Comparison of ENCODE assay signal across 10 cellular contexts in genomic region chr6:40328376-40328987, GRCh38.
DNase-seq lines count a peak whose midpoint lies in the region; ATAC-seq and TF ChIP-seq lines count a peak whose summit lies in the region.
"Had no signal": no experiment of that assay in that cellular context is flagged by ENCODE, and none has a peak within 500 bp of the region (broad histone marks: within the 10 kb centered on the region; RNA-seq: fewer than 3 reads in every experiment).

No MANE protein-coding gene starts in this region.

- ATAC-seq in left colon, result peak; percentile 95
- ATAC-seq in GM21528 (IDR thresholded peaks at IDR 0.05; ENCODE audit: low FRiP score, unreplicated experiment), result no peak

- H3K4me1 Mint-ChIP-seq in activated naive CD8-positive, alpha-beta T cell treated with anti-CD3 and anti-CD28 coated beads for 36 hours, result no peaks in the 10 kb centered on the region

- no peaks in the 10 kb centered on the region for H3K4me1 ChIP-seq in stomach
- H3K4me1 ChIP-seq in sigmoid colon, result peaks cover 0 to 12% (median 3%) of the 10 kb centered on the region in 4 donors

- H3K36me3 Mint-ChIP-seq in activated naive CD8-positive, alpha-beta T cell treated with anti-CD3 and anti-CD28 coated beads for 36 hours, result no peaks in the 10 kb centered on the region

- no peak overlapping the region for H3K4me3 Mint-ChIP-seq in activated naive CD8-positive, alpha-beta T cell treated with anti-CD3 and anti-CD28 coated beads for 36 hours

- intact Hi-C loops in left colon (cut with DNase I, micrococcal nuclease) (no loop called here), stomach (cut with DNase I; ENCODE audit: low total_unique reads) (no loop called here), sigmoid colon (cut with DNase I) (no loop called here)

- TF ChIP-seq EP300 in stomach (IDR thresholded peaks at IDR 0.05) (no peak), sigmoid colon (IDR thresholded peaks at IDR 0.05) (no peak)

- no peak overlapping the region for H3K4me3 ChIP-seq in stomach
- no peak overlapping the region for H3K4me3 ChIP-seq in sigmoid colon
- H3K4me3 ChIP-seq: BLaER1 treated with 17β-estradiol and CSF1 and Interleukin-3, amounts not matched to agents 10 nM and 100 nM had no signal

- no peaks in the 10 kb centered on the region for H3K9me3 ChIP-seq in stomach
- H3K9me3 ChIP-seq in sigmoid colon, result no peaks in the 10 kb centered on the region
- H3K9me3 ChIP-seq: BLaER1 treated with 17β-estradiol and CSF1 and Interleukin-3, amounts not matched to agents 10 nM and 100 nM had no signal

- DNase-seq in NK-92 treated with Interleukin-12 subunit alpha and Interleukin-12 subunit beta, amount 100 ng/mL, for 24 hours (lab: John Stamatoyannopoulos, UW), result peak; percentile 11
- DNase-seq in NK-92 (lab: John Stamatoyannopoulos, UW; ENCODE audit: unreplicated experiment) (no peak), NCI-H510A treated with DMSO at 0.1 percent for 48 hours (lab: John Stamatoyannopoulos, UW) (peak; percentile 95), left colon (peak in 1 of 2 donors; percentile 58), stomach (peak; percentile 78), sigmoid colon (no peak)
- peak; percentile 24 for DNase-seq in activated naive CD8-positive, alpha-beta T cell treated with anti-CD3 and anti-CD28 coated beads for 36 hours
- DNase-seq: right cardiac atrium had no signal

- H3K27me3 Mint-ChIP-seq in activated naive CD8-positive, alpha-beta T cell treated with anti-CD3 and anti-CD28 coated beads for 36 hours, result peaks cover 40% of the 10 kb centered on the region

- no peaks in the 10 kb centered on the region for H3K9me3 Mint-ChIP-seq in activated naive CD8-positive, alpha-beta T cell treated with anti-CD3 and anti-CD28 coated beads for 36 hours

- H3K27ac ChIP-seq in stomach (no peak overlapping the region), sigmoid colon (no peak overlapping the region)
- H3K27ac ChIP-seq: BLaER1 treated with 17β-estradiol and CSF1 and Interleukin-3, amounts not matched to agents 10 nM and 100 nM had no signal

- 37 to 48% (median 40%) methylated on average over 12 of the region's 12 CpGs for WGBS in stomach, 5 donors
- 37 to 44% methylated on average over 12 of the region's 12 CpGs for WGBS in sigmoid colon, 2 donors

- H3K27ac Mint-ChIP-seq in activated naive CD8-positive, alpha-beta T cell treated with anti-CD3 and anti-CD28 coated beads for 36 hours, result no peak overlapping the region

- TF ChIP-seq CTCF in stomach (IDR thresholded peaks at IDR 0.05) (peak in 5 of 7 experiments; percentile 37 to 89 (median 71)), sigmoid colon (IDR thresholded peaks at IDR 0.05) (peak in 1 of 4 experiments; percentile 16)

- H3K36me3 ChIP-seq in stomach (no peaks in the 10 kb centered on the region), sigmoid colon (no peaks in the 10 kb centered on the region)
- H3K36me3 ChIP-seq: BLaER1 treated with 17β-estradiol and CSF1 and Interleukin-3, amounts not matched to agents 10 nM and 100 nM had no signal

- TF ChIP-seq POLR2A in stomach (IDR thresholded peaks at IDR 0.05), result no peak
- TF ChIP-seq POLR2A in sigmoid colon (IDR thresholded peaks at IDR 0.05), result no peak

- H3K27me3 ChIP-seq in stomach (peaks cover 0 to 53% (median 0%) of the 10 kb centered on the region in 3 donors), sigmoid colon (peaks cover 0 to 37% (median 0%) of the 10 kb centered on the region in 3 donors)
- H3K27me3 ChIP-seq: BLaER1 treated with 17β-estradiol and CSF1 and Interleukin-3, amounts not matched to agents 10 nM and 100 nM had no signal

Comparison
In these comparisons a context has a peak if more than half of its experiments do, and no peak if none do; other contexts are left out.
1. DNase-seq: peak in NK-92 treated with Interleukin-12 subunit alpha and Interleukin-12 subunit beta, amount 100 ng/mL, for 24 hours (single experiment), NCI-H510A treated with DMSO at 0.1 percent for 48 hours (single experiment), activated naive CD8-positive, alpha-beta T cell treated with anti-CD3 and anti-CD28 coated beads for 36 hours (single experiment) and stomach (single experiment); none in NK-92 (single experiment) and sigmoid colon (single experiment).